Comparison of ENCODE assay signal across 8 cellular contexts in genomic region chr6:46015119-46015968, GRCh38. TPM values are rescaled to one million over a fixed set of nuclear protein-coding genes. Genes with fewer than 3 reads are reported as not detected.
DNase-seq lines count a peak whose midpoint lies in the region; ATAC-seq and TF ChIP-seq lines count a peak whose summit lies in the region.

Gene CLIC5, minus strand, starts transcription at chr6:46015860. Its CDS starts 318 bp downstream, at chr6:46015542.

- WGBS in esophagus muscularis mucosa = under 1% methylated on average over 65 of the region's 82 CpGs

- H3K4me1 ChIP-seq in esophagus muscularis mucosa = peaks cover 7 to 22% (median 22%) of the 10 kb centered on the region in 4 donors

- peak within 1 kb of the TSS; percentile 68 for H3K4me2 ChIP-seq in neural cell (ENCODE audit: low read length)

- no peaks in the 10 kb centered on the region for H4K20me1 ChIP-seq in neural cell (ENCODE audit: insufficient read depth)

- peak within 1 kb of the TSS; percentile 54 to 61 (median 57) for H3K4me3 ChIP-seq in esophagus muscularis mucosa
- peak within 1 kb of the TSS; percentile 70 for H3K4me3 ChIP-seq in neural cell (ENCODE audit: low read length)

- DNase-seq in DMS 273 (lab: John Stamatoyannopoulos, UW; ENCODE audit: unreplicated experiment) = peak; percentile 31
- no peak for DNase-seq in DMS 273 treated with DMSO at 0.1 percent for 48 hours (lab: John Stamatoyannopoulos, UW)
- DNase-seq in activated CD8-positive, alpha-beta memory T cell treated with anti-CD3 and anti-CD28 coated beads, Interleukin-2, amount 50 U/mL, for 4 hours = peak; percentile 28
- DNase-seq in esophagus muscularis mucosa (ENCODE audit: extremely low spot score) = no peak
- DNase-seq in NOMO-1 treated with dmso at 0.1 percent for 144 hours (lab: John Stamatoyannopoulos, UW; ENCODE audit: unreplicated experiment) = no peak

- no peaks in the 10 kb centered on the region for H3F3A ChIP-seq in neural cell (ENCODE audit: insufficient read depth, low read length, poor library complexity, severe bottlenecking)

- TF ChIP-seq CTCF in esophagus muscularis mucosa (IDR thresholded peaks at IDR 0.05) (no peak), neural cell (IDR thresholded peaks at IDR 0.05; ENCODE audit: poor library complexity, severe bottlenecking) (no peak)

- H2AFZ ChIP-seq in neural cell (ENCODE audit: low read depth, low read length) = no peak within 1 kb of the TSS

- H3K36me3 ChIP-seq in esophagus muscularis mucosa (no peaks in the 10 kb centered on the region), neural cell (ENCODE audit: insufficient read depth, low read length) (no peaks in the 10 kb centered on the region)

- H3K79me2 ChIP-seq in neural cell (replicated peaks; ENCODE audit: insufficient read depth, low read length) = no peaks in the 10 kb centered on the region

- H3K27me3 ChIP-seq in esophagus muscularis mucosa = peaks cover 0 to 35% (median 10%) of the 10 kb centered on the region in 4 donors
- H3K27me3 ChIP-seq in neural cell (ENCODE audit: insufficient read depth, low read depth, low read length) = peaks cover 46% of the 10 kb centered on the region

- H3K9me2 ChIP-seq in neural cell (ENCODE audit: insufficient read depth, low read length) = no peaks in the 10 kb centered on the region

- TF ChIP-seq EP300 in esophagus muscularis mucosa (IDR thresholded peaks at IDR 0.05) (no peak), neural cell (conservative IDR thresholded peaks at IDR 0.05; ENCODE audit: poor library complexity, severe bottlenecking) (no peak)

- TF ChIP-seq POLR2A in esophagus muscularis mucosa (IDR thresholded peaks at IDR 0.05; ENCODE audit: low read depth) = no peak

- intact Hi-C loops in esophagus muscularis mucosa (cut with DNase I) = no loop called here

- TF ChIP-seq RAD21 in neural cell (conservative IDR thresholded peaks at IDR 0.05) = no peak

- H3K9ac ChIP-seq in neural cell (ENCODE audit: low read length) = peak within 1 kb of the TSS; percentile 12

- peak within 1 kb of the TSS; percentile 35 to 61 (median 55) for H3K27ac ChIP-seq in esophagus muscularis mucosa (replicated peaks in 1 of 4)
- no peak within 1 kb of the TSS for H3K27ac ChIP-seq in neural cell (ENCODE audit: low read length)

- H3K9me3 ChIP-seq in esophagus muscularis mucosa (no peaks in the 10 kb centered on the region), neural cell (ENCODE audit: low read length) (peaks cover 5% of the 10 kb centered on the region)

- ATAC-seq in HG03139 (IDR thresholded peaks at IDR 0.05; ENCODE audit: unreplicated experiment) = no peak
- ATAC-seq in HG03432 (IDR thresholded peaks at IDR 0.05; ENCODE audit: unreplicated experiment) = no peak

TF ChIP-seq in neural cell, 6 proteins besides CTCF, POLR2A, EP300 and RAD21:
- TF ChIP-seq TAF1 (IDR thresholded peaks at IDR 0.05; ENCODE audit: low read depth) (no peak), SMC3 (conservative IDR thresholded peaks at IDR 0.05; ENCODE audit: poor library complexity) (no peak), POLR2AphosphoS5 (IDR thresholded peaks at IDR 0.05) (no peak), EZH2 (IDR thresholded peaks at IDR 0.05; ENCODE audit: borderline replicate concordance, insufficient read depth, low read length, poor library complexity, severe bottlenecking) (no peak), MXI1 (conservative IDR thresholded peaks at IDR 0.05; ENCODE audit: poor library complexity, severe bottlenecking) (no peak)
- TF ChIP-seq, protein P1, sequence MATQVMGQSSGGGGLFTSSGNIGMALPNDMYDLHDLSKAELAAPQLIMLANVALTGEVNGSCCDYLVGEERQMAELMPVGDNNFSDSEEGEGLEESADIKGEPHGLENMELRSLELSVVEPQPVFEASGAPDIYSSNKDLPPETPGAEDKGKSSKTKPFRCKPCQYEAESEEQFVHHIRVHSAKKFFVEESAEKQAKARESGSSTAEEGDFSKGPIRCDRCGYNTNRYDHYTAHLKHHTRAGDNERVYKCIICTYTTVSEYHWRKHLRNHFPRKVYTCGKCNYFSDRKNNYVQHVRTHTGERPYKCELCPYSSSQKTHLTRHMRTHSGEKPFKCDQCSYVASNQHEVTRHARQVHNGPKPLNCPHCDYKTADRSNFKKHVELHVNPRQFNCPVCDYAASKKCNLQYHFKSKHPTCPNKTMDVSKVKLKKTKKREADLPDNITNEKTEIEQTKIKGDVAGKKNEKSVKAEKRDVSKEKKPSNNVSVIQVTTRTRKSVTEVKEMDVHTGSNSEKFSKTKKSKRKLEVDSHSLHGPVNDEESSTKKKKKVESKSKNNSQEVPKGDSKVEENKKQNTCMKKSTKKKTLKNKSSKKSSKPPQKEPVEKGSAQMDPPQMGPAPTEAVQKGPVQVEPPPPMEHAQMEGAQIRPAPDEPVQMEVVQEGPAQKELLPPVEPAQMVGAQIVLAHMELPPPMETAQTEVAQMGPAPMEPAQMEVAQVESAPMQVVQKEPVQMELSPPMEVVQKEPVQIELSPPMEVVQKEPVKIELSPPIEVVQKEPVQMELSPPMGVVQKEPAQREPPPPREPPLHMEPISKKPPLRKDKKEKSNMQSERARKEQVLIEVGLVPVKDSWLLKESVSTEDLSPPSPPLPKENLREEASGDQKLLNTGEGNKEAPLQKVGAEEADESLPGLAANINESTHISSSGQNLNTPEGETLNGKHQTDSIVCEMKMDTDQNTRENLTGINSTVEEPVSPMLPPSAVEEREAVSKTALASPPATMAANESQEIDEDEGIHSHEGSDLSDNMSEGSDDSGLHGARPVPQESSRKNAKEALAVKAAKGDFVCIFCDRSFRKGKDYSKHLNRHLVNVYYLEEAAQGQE (IDR thresholded peaks at IDR 0.05; ENCODE audit: borderline replicate concordance) = no peak

RNA-seq across cellular contexts. Expression of gene CLIC5, which starts in this region (rescaled TPM):
- total RNA-seq in esophagus muscularis mucosa = 1 to 10 TPM; 5.3 to 7.2 (median 6.3) TPM
- 0.22 TPM in 1 of 2 replicates, not detected in the other for polyA plus RNA-seq in neural cell
- not detected in 2 replicates for polyA minus RNA-seq in neural cell

Comparison
In these comparisons a context has a peak if more than half of its experiments do, and no peak if none do; other contexts are left out.
1. DNase-seq: peak in DMS 273 (single experiment) and activated CD8-positive, alpha-beta memory T cell treated with anti-CD3 and anti-CD28 coated beads, Interleukin-2, amount 50 U/mL, for 4 hours (single experiment); none in DMS 273 treated with DMSO at 0.1 percent for 48 hours (single experiment), esophagus muscularis mucosa (single experiment) and NOMO-1 treated with dmso at 0.1 percent for 144 hours (single experiment).